18 cellular contexts compared by ENCODE assay signal in genomic region chr3:50160561-50160983, GRCh38. TPM values are rescaled to one million over a fixed set of nuclear protein-coding genes. Genes with fewer than 3 reads are reported as not detected.
DNase-seq lines count a peak whose midpoint lies in the region; ATAC-seq, FAIRE-seq and TF ChIP-seq lines count a peak whose summit lies in the region.
"Had no signal": no experiment of that assay in that cellular context is flagged by ENCODE, and none has a peak within 500 bp of the region (broad histone marks: within the 10 kb centered on the region; RNA-seq: fewer than 3 reads in every experiment).

No MANE protein-coding gene starts in this region.

- peaks cover 0 to 8% of the 10 kb centered on the region in 2 donors for H3K36me3 ChIP-seq in duodenal mucosa (ENCODE audit: control insufficient read depth in 1 of 2, insufficient read depth in 2 of 2, low read length in 2 of 2)
- H3K36me3 ChIP-seq in gastrocnemius medialis = no peaks in the 10 kb centered on the region

- TF ChIP-seq POLR2A in gastrocnemius medialis (IDR thresholded peaks at IDR 0.05) = no peak

- no peaks in the 10 kb centered on the region for H3K9me3 ChIP-seq in duodenal mucosa (ENCODE audit: control insufficient read depth in 1 of 2, low read length in 2 of 2)
- no peaks in the 10 kb centered on the region for H3K9me3 ChIP-seq in gastrocnemius medialis

- FAIRE-seq in D721Med (lab: Jason Lieb, UNC) = no peak
- FAIRE-seq: frontal cortex, HTR-8/SVneo had no signal

- H3K4me3 ChIP-seq in duodenal mucosa (ENCODE audit: low read depth in 1 of 2, low read length in 2 of 2) = no peak overlapping the region
- H3K4me3 ChIP-seq in gastrocnemius medialis = no peak overlapping the region
- H3K4me3 ChIP-seq: GM23248 had no signal

- intact Hi-C loops in gastrocnemius medialis (cut with DNase I; ENCODE audit: low total_unique reads) = no loop called here

- in situ Hi-C loops in gastrocnemius medialis (cut with MboI; ENCODE audit: low sequenced_read_pairs in 4 of 4) = no loop called here

- DNase-seq in D721Med (ENCODE audit: insufficient read length, low spot score) = peak; percentile 77
- DNase-seq in left lobe of liver (ENCODE audit: low spot score) = no peak
- no peak for DNase-seq in gastrocnemius medialis
- DNase-seq in DMS53 (lab: John Stamatoyannopoulos, UW) = no peak
- DNase-seq in activated CD4-positive, CD25-positive, alpha-beta regulatory T cell (lab: John Stamatoyannopoulos, UW) = no peak
- no peak for DNase-seq in stimulated activated CD4-positive, alpha-beta T cell treated with anti-CD3 and anti-CD28 coated beads, Interleukin-2, amount 100 ng/mL, for 24 hours
- DNase-seq: effector CD4-positive, alpha-beta T cell; immature natural killer cell; NCI-H2081; NCI-H748 treated with DMSO at 0.1 percent for 48 hours; T-cell had no signal

- H3K27ac ChIP-seq in duodenal mucosa (ENCODE audit: low read depth, low read length) (peak overlapping the region; percentile 24), gastrocnemius medialis (peak overlapping the region; percentile 59 to 82 (median 77))
- H3K27ac ChIP-seq: GM23248 had no signal

- H3K27me3 ChIP-seq in duodenal mucosa (ENCODE audit: control insufficient read depth in 1 of 2, insufficient read depth in 2 of 2, low read length in 2 of 2) (no peaks in the 10 kb centered on the region), gastrocnemius medialis (no peaks in the 10 kb centered on the region)

- TF ChIP-seq CTCF in D721Med (IDR thresholded peaks at IDR 0.05; ENCODE audit: insufficient read depth, missing control alignments) = no peak
- TF ChIP-seq CTCF in gastrocnemius medialis (IDR thresholded peaks at IDR 0.05 in 4 of 5, conservative IDR thresholded peaks at IDR 0.05 in 1 of 5) = no peak

- peak overlapping the region in 1 of 2 donors; percentile 58 for H3K9ac ChIP-seq in duodenal mucosa (ENCODE audit: low read depth in 1 of 2, low read length in 2 of 2)
- H3K9ac ChIP-seq: GM23248 had no signal

- ATAC-seq in left lobe of liver (peak; percentile 12), gastrocnemius medialis (no peak), GM18517 (IDR thresholded peaks at IDR 0.05; ENCODE audit: unreplicated experiment) (no peak)
- ATAC-seq: T-cell had no signal

- H3K4me1 ChIP-seq in duodenal mucosa (ENCODE audit: control insufficient read depth in 1 of 2, insufficient read depth in 2 of 2, low read length in 2 of 2) (peaks cover 68 to 83% of the 10 kb centered on the region in 2 donors), gastrocnemius medialis (peaks cover 41 to 50% of the 10 kb centered on the region in 2 donors)

RNA-seq across cellular contexts. Expression of gene SEMA3F, which starts 5.4 kb away (rescaled TPM):
- 4.0 TPM for total RNA-seq in left lobe of liver
- 10 to 100 TPM in 1 of 4 donors, 1 to 10 TPM in 3; 5.2 to 40.1 (median 7.5) TPM for total RNA-seq in gastrocnemius medialis

RNA-seq across cellular contexts. Expression of gene GNAT1, which starts 30.8 kb away (rescaled TPM):
- total RNA-seq in left lobe of liver = 0.08 TPM
- not detected for total RNA-seq in gastrocnemius medialis
- total RNA-seq: frontal cortex, GM23248, MCF 10A, ureter had no signal

RNA-seq across cellular contexts. Expression of gene SLC38A3, which starts 44.5 kb away (rescaled TPM):
- total RNA-seq in left lobe of liver = 242 TPM
- 1 to 10 TPM; 1.9 to 8.9 (median 5.0) TPM for total RNA-seq in gastrocnemius medialis
- total RNA-seq: GM23248, MCF 10A had no signal

Comparison
In these comparisons a context has a peak if more than half of its experiments do, and no peak if none do; other contexts are left out.
1. RNA of gene SLC38A3, which starts 44.5 kb away (total RNA-seq): 242 TPM in left lobe of liver (single experiment); 1.9 to 8.9 TPM in gastrocnemius medialis; every median in the first group is over 10 times any median in the second.